In genomic region chr15:70477750-70478250, GRCh38 we compare ENCODE assay signal across 17 cellular contexts.
"Had no signal": no experiment of that assay in that cellular context is flagged by ENCODE, and none has a peak within 500 bp of the region (broad histone marks: within the 10 kb centered on the region; RNA-seq: fewer than 3 reads in every experiment).

No MANE protein-coding gene starts in this region.

- H3K9ac ChIP-seq: parathyroid adenoma had no signal

- H3K36me3 ChIP-seq: adrenal gland, right atrium auricular region, transverse colon, WERI-Rb-1 had no signal

- H3K9me3 Mint-ChIP-seq: activated CD4-positive, alpha-beta T cell treated with anti-CD3 and anti-CD28 coated beads, Interleukin-2, amount 10 ng/mL, durations not matched to agents 24 days and 14 days; activated naive CD4-positive, alpha-beta T cell treated with anti-CD3 and anti-CD28 coated beads for 36 hours; activated naive CD8-positive, alpha-beta T cell treated with anti-CD3 and anti-CD28 coated beads for 36 hours had no signal

- H3K4me3 ChIP-seq: adrenal gland, body of pancreas, right atrium auricular region, testis, transverse colon had no signal

- H3K27ac Mint-ChIP-seq: activated CD4-positive, alpha-beta memory T cell treated with anti-CD3 and anti-CD28 coated beads, Interleukin-2, amount 10 ng/mL, durations not matched to agents 7 days and 5 days had no signal

- H3K79me2 ChIP-seq: parathyroid adenoma had no signal

- H3K27me3 ChIP-seq: adrenal gland, body of pancreas, right atrium auricular region, testis, transverse colon had no signal

- H3K9me3 ChIP-seq: adrenal gland, body of pancreas, right atrium auricular region, testis, transverse colon had no signal

- H3K36me3 Mint-ChIP-seq: activated naive CD8-positive, alpha-beta T cell treated with anti-CD3 and anti-CD28 coated beads for 36 hours had no signal

- H3K4me3 Mint-ChIP-seq: activated CD4-positive, alpha-beta memory T cell treated with anti-CD3 and anti-CD28 coated beads, Interleukin-2, amount 10 ng/mL, durations not matched to agents 7 days and 5 days; activated naive CD4-positive, alpha-beta T cell treated with anti-CD3 and anti-CD28 coated beads for 36 hours; activated naive CD8-positive, alpha-beta T cell treated with anti-CD3 and anti-CD28 coated beads for 36 hours had no signal

- H2AFZ ChIP-seq: parathyroid adenoma had no signal

- H3K27ac ChIP-seq: adrenal gland, body of pancreas, parathyroid adenoma, right atrium auricular region, testis, WERI-Rb-1 had no signal

- DNase-seq: activated CD4-positive, alpha-beta memory T cell treated with anti-CD3 and anti-CD28 coated beads, Interleukin-2, amount 10 ng/mL, durations not matched to agents 7 days and 5 days; activated CD8-positive, alpha-beta memory T cell treated with anti-CD3 and anti-CD28 coated beads, Interleukin-2, amount 50 U/mL, for 48 hours; activated effector memory CD4-positive, alpha-beta T cell treated with Interleukin-2 at 50 U/mL for 16 hours; activated naive CD8-positive, alpha-beta T cell treated with anti-CD3 and anti-CD28 coated beads for 36 hours; cortex of kidney; mammary epithelial cell; occipital lobe; T1000; testis; WERI-Rb-1 had no signal

- H3K4me1 ChIP-seq: adrenal gland, body of pancreas, parathyroid adenoma, testis had no signal

- ATAC-seq: body of pancreas had no signal
